In genomic region chr6:73519943-73520687, GRCh38 we compare ENCODE assay signal across 1 cellular context.
A peak's percentile ranks its signal among the peaks of the same experiment; 100 is the strongest.
TF ChIP-seq lines count a peak whose summit lies in the region.

No MANE protein-coding gene starts in this region.

TF ChIP-seq in K562, 482 proteins besides CTCF, POLR2A, EP300 and RAD21 (continued from another document and continues in another):
- TF ChIP-seq, protein P1, sequence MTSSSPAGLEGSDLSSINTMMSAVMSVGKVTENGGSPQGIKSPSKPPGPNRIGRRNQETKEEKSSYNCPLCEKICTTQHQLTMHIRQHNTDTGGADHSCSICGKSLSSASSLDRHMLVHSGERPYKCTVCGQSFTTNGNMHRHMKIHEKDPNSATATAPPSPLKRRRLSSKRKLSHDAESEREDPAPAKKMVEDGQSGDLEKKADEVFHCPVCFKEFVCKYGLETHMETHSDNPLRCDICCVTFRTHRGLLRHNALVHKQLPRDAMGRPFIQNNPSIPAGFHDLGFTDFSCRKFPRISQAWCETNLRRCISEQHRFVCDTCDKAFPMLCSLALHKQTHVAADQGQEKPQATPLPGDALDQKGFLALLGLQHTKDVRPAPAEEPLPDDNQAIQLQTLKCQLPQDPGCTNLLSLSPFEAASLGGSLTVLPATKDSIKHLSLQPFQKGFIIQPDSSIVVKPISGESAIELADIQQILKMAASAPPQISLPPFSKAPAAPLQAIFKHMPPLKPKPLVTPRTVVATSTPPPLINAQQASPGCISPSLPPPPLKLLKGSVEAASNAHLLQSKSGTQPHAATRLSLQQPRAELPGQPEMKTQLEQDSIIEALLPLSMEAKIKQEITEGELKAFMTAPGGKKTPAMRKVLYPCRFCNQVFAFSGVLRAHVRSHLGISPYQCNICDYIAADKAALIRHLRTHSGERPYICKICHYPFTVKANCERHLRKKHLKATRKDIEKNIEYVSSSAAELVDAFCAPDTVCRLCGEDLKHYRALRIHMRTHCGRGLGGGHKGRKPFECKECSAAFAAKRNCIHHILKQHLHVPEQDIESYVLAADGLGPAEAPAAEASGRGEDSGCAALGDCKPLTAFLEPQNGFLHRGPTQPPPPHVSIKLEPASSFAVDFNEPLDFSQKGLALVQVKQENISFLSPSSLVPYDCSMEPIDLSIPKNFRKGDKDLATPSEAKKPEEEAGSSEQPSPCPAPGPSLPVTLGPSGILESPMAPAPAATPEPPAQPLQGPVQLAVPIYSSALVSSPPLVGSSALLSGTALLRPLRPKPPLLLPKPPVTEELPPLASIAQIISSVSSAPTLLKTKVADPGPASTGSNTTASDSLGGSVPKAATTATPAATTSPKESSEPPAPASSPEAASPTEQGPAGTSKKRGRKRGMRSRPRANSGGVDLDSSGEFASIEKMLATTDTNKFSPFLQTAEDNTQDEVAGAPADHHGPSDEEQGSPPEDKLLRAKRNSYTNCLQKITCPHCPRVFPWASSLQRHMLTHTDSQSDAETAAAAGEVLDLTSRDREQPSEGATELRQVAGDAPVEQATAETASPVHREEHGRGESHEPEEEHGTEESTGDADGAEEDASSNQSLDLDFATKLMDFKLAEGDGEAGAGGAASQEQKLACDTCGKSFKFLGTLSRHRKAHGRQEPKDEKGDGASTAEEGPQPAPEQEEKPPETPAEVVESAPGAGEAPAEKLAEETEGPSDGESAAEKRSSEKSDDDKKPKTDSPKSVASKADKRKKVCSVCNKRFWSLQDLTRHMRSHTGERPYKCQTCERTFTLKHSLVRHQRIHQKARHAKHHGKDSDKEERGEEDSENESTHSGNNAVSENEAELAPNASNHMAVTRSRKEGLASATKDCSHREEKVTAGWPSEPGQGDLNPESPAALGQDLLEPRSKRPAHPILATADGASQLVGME (CRISPR knock-in tag; IDR thresholded peaks at IDR 0.05), result no peak
- TF ChIP-seq ZNF445 (CRISPR knock-in tag; IDR thresholded peaks at IDR 0.05; ENCODE audit: low read depth) (no peak), FOXK2 (conservative IDR thresholded peaks at IDR 0.05 in 1 of 2, IDR thresholded peaks at IDR 0.05 in 1 of 2; ENCODE audit: low read depth in 2 of 2) (no peak), PTTG1 (tag; IDR thresholded peaks at IDR 0.05; ENCODE audit: low read depth) (no peak), VEZF1 (CRISPR knock-in tag; IDR thresholded peaks at IDR 0.05) (peak; percentile 9; the same call in 1 of the 2 replicates), YY1 (IDR thresholded peaks at IDR 0.05; ENCODE audit: borderline replicate concordance in 1 of 3, control insufficient read depth in 1 of 3, extremely low read depth in 1 of 3, insufficient read depth in 3 of 3, insufficient read length in 1 of 3, insufficient replicate concordance in 2 of 3, low read depth in 1 of 3, low read length in 2 of 3) (peak; percentile 85 to 98 (median 95)), ZEB2 (IDR thresholded peaks at IDR 0.05) (no peak), ZBTB8A (IDR thresholded peaks at IDR 0.05; ENCODE audit: partially characterized antibody) (no peak), MYNN (IDR thresholded peaks at IDR 0.05) (no peak; the same call in 1 of the 2 replicates), MYNN (CRISPR knock-in tag; IDR thresholded peaks at IDR 0.05) (no peak), PYGO2 (tag; IDR thresholded peaks at IDR 0.05) (no peak), ZNF717 (CRISPR knock-in tag; IDR thresholded peaks at IDR 0.05) (peak; percentile 9; the same call in 1 of the 2 replicates), MTA2 (IDR thresholded peaks at IDR 0.05; ENCODE audit: low read depth) (no peak), CAMTA2 (CRISPR knock-in tag; conservative IDR thresholded peaks at IDR 0.05) (0 out of 2 replicates have a peak, but pooled peaks have one; percentile 29), PHF20 (IDR thresholded peaks at IDR 0.05; ENCODE audit: partially characterized antibody) (peak; percentile 25), SMARCA5 (IDR thresholded peaks at IDR 0.05) (no peak), TSC22D4 (tag; IDR thresholded peaks at IDR 0.05) (no peak), ZNF57 (CRISPR knock-in tag; IDR thresholded peaks at IDR 0.05) (0 out of 2 replicates have a peak, but pooled peaks have one; percentile 57), NFYB (IDR thresholded peaks at IDR 0.05; ENCODE audit: extremely low read depth, insufficient read length) (no peak), HIVEP1 (CRISPR knock-in tag; IDR thresholded peaks at IDR 0.05) (no peak), SMAD1 (IDR thresholded peaks at IDR 0.05; ENCODE audit: low read depth, low read length, partially characterized antibody) (peak; percentile 69), BRF1 (IDR thresholded peaks at IDR 0.05; ENCODE audit: borderline replicate concordance, extremely low read depth, insufficient read length) (no peak), HMG20B (CRISPR knock-in tag; IDR thresholded peaks at IDR 0.05) (no peak), HMGN3 (IDR thresholded peaks at IDR 0.05; ENCODE audit: borderline replicate concordance, extremely low read depth, insufficient read length, low read depth, low read length) (peak; percentile 74), BRD4 (IDR thresholded peaks at IDR 0.05) (no peak), NFATC3 (IDR thresholded peaks at IDR 0.05) (no peak), PCBP2 (IDR thresholded peaks at IDR 0.05; ENCODE audit: low read depth, low read length, poor library complexity, severe bottlenecking) (peak; percentile 98), PRPF4 (IDR thresholded peaks at IDR 0.05; ENCODE audit: insufficient read depth, low read depth, low read length, poor library complexity, severe bottlenecking) (peak; percentile 100), SUPT5H (IDR thresholded peaks at IDR 0.05) (peak; percentile 4), FOXA3 (CRISPR knock-in tag; conservative IDR thresholded peaks at IDR 0.05 in 1 of 2, IDR thresholded peaks at IDR 0.05 in 1 of 2) (no peak), SAFB2 (IDR thresholded peaks at IDR 0.05; ENCODE audit: borderline replicate concordance, low read depth, low read length, severe bottlenecking) (no peak), SIN3B (IDR thresholded peaks at IDR 0.05; ENCODE audit: low read depth) (no peak), ARNT (IDR thresholded peaks at IDR 0.05) (no peak), ZBTB17 (CRISPR knock-in tag; IDR thresholded peaks at IDR 0.05) (peak; percentile 87), SP2 (IDR thresholded peaks at IDR 0.05; ENCODE audit: extremely low read depth, low read depth, low read length, poor library complexity, severe bottlenecking) (no peak), E2F1 (CRISPR knock-in tag; IDR thresholded peaks at IDR 0.05) (peak; percentile 95), TCFL5 (CRISPR knock-in tag; conservative IDR thresholded peaks at IDR 0.05) (no peak), HSF4 (CRISPR knock-in tag; IDR thresholded peaks at IDR 0.05; ENCODE audit: borderline replicate concordance) (no peak), CREB3 (tag; conservative IDR thresholded peaks at IDR 0.05; ENCODE audit: low read depth) (no peak), NCOA6 (IDR thresholded peaks at IDR 0.05) (no peak), ATF6 (CRISPR knock-in tag; IDR thresholded peaks at IDR 0.05) (no peak), HDAC3 (IDR thresholded peaks at IDR 0.05; ENCODE audit: borderline replicate concordance, partially characterized antibody) (no peak), ZNF584 (CRISPR knock-in tag; IDR thresholded peaks at IDR 0.05; ENCODE audit: low read depth) (no peak), GATAD2B (IDR thresholded peaks at IDR 0.05; ENCODE audit: borderline replicate concordance) (no peak), CHD2 (IDR thresholded peaks at IDR 0.05; ENCODE audit: low read depth, low read length) (peak; percentile 58), POU5F1 (IDR thresholded peaks at IDR 0.05; ENCODE audit: borderline replicate concordance, low read depth, low read length, partially characterized antibody) (no peak), FOSL1 (tag; conservative IDR thresholded peaks at IDR 0.05) (peak; percentile 84), ETV1 (tag; conservative IDR thresholded peaks at IDR 0.05; ENCODE audit: low read depth) (no peak)
- TF ChIP-seq, protein P2, sequence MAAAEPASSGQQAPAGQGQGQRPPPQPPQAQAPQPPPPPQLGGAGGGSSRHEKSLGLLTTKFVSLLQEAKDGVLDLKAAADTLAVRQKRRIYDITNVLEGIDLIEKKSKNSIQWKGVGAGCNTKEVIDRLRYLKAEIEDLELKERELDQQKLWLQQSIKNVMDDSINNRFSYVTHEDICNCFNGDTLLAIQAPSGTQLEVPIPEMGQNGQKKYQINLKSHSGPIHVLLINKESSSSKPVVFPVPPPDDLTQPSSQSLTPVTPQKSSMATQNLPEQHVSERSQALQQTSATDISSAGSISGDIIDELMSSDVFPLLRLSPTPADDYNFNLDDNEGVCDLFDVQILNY (CRISPR knock-in tag; IDR thresholded peaks at IDR 0.05), result 0 out of 2 replicates have a peak, but pooled peaks have one; percentile 35
- TF ChIP-seq, protein P3, sequence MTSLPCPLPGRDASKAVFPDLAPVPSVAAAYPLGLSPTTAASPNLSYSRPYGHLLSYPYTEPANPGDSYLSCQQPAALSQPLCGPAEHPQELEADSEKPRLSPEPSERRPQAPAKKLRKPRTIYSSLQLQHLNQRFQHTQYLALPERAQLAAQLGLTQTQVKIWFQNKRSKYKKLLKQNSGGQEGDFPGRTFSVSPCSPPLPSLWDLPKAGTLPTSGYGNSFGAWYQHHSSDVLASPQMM (CRISPR knock-in tag; IDR thresholded peaks at IDR 0.05), result no peak
- TF ChIP-seq, protein P4, sequence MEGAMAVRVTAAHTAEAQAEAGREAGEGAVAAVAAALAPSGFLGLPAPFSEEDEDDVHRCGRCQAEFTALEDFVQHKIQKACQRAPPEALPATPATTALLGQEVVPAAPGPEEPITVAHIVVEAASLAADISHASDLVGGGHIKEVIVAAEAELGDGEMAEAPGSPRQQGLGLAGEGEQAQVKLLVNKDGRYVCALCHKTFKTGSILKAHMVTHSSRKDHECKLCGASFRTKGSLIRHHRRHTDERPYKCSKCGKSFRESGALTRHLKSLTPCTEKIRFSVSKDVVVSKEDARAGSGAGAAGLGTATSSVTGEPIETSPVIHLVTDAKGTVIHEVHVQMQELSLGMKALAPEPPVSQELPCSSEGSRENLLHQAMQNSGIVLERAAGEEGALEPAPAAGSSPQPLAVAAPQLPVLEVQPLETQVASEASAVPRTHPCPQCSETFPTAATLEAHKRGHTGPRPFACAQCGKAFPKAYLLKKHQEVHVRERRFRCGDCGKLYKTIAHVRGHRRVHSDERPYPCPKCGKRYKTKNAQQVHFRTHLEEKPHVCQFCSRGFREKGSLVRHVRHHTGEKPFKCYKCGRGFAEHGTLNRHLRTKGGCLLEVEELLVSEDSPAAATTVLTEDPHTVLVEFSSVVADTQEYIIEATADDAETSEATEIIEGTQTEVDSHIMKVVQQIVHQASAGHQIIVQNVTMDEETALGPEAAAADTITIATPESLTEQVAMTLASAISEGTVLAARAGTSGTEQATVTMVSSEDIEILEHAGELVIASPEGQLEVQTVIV (CRISPR knock-in tag; IDR thresholded peaks at IDR 0.05; ENCODE audit: borderline replicate concordance), result no peak
- TF ChIP-seq, protein P5, sequence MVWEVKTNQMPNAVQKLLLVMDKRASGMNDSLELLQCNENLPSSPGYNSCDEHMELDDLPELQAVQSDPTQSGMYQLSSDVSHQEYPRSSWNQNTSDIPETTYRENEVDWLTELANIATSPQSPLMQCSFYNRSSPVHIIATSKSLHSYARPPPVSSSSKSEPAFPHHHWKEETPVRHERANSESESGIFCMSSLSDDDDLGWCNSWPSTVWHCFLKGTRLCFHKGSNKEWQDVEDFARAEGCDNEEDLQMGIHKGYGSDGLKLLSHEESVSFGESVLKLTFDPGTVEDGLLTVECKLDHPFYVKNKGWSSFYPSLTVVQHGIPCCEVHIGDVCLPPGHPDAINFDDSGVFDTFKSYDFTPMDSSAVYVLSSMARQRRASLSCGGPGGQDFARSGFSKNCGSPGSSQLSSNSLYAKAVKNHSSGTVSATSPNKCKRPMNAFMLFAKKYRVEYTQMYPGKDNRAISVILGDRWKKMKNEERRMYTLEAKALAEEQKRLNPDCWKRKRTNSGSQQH (CRISPR knock-in tag; IDR thresholded peaks at IDR 0.05), result peak; percentile 19; the same call in 1 of the 2 replicates
